ENCODE assay signal across 11 cellular contexts in the genomic region with DNA sequence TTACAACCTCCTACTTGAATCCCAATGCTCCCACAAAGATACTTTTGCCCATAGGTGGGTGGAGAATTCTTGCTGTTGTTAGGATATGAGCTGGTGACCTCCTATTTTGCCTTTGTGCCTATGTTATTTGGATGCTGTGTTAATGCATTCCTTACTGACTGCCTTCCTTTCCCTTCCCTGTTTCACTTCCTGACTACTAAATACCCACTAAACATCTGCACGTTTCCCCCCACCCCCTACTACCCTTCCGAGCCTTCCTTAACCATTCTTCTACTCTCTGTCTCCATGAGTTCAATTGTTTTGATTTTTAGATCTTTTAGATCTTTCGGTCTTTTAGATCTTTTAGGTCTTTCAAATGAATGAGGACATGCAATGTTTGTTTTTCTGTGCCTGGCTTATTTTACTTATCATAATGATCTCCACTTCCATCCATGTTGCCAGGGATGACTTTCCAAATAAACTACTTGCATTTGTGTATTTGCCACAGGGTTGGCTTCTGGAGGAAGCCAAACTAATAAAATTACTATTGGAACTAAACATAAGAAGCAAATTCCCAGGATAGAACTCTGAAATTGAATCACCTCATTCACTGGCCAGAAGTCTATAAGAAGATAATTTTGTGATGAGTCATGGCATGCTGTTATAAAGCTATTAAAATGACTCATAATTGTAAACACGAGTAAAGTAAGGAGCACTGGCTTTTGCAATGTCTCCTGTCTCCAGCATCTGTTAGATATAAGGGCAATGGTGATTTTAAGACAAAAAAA.
DNase-seq lines count a peak whose midpoint lies in the region; ATAC-seq, FAIRE-seq and TF ChIP-seq lines count a peak whose summit lies in the region.
"Had no signal": no experiment of that assay in that cellular context is flagged by ENCODE, and none has a peak within 500 bp of the region (broad histone marks: within the 10 kb centered on the region; RNA-seq: fewer than 3 reads in every experiment).

No MANE protein-coding gene starts in this region.

- H2AFZ ChIP-seq in mammary epithelial cell (ENCODE audit: low read depth, low read length), result peak overlapping the region; percentile 74

- TF ChIP-seq CTCF in mammary epithelial cell (conservative IDR thresholded peaks at IDR 0.05 in 1 of 2, IDR thresholded peaks at IDR 0.05 in 1 of 2; ENCODE audit: extremely low read depth in 1 of 2, insufficient read depth in 1 of 2, low read depth in 1 of 2, low read length in 2 of 2) (no peak), mucosa of descending colon (IDR thresholded peaks at IDR 0.05) (no peak), gastrocnemius medialis (IDR thresholded peaks at IDR 0.05 in 4 of 5, conservative IDR thresholded peaks at IDR 0.05 in 1 of 5) (no peak)

- intact Hi-C loops in mammary epithelial cell (cut with micrococcal nuclease) (no loop called here), mucosa of descending colon (cut with DNase I, micrococcal nuclease) (no loop called here), gastrocnemius medialis (cut with DNase I; ENCODE audit: low total_unique reads) (no loop called here)

- peak overlapping the region; percentile 69 for H3K4me2 ChIP-seq in mammary epithelial cell (ENCODE audit: insufficient read depth, low read depth, low read length)

- no peak for TF ChIP-seq POLR2A in gastrocnemius medialis (IDR thresholded peaks at IDR 0.05)

- peak; percentile 77 for DNase-seq in DMS53 treated with DMSO at 0.1 percent for 48 hours (lab: John Stamatoyannopoulos, UW; ENCODE audit: unreplicated experiment)
- DNase-seq in NCI-H2196 (lab: John Stamatoyannopoulos, UW; ENCODE audit: unreplicated experiment), result peak; percentile 57
- DNase-seq in mammary epithelial cell, result peak; percentile 66
- no peak for DNase-seq in mucosa of descending colon
- no peak for DNase-seq in gastrocnemius medialis
- no peak for DNase-seq in activated CD4-positive, alpha-beta T cell treated with anti-CD3 and anti-CD28 coated beads for 1 hour
- DNase-seq in small intestine, result no peak
- no peak for DNase-seq in frontal cortex (ENCODE audit: low spot score in 2 of 2)
- DNase-seq: activated B cell treated with CpG ODN at 0.5 μM for 24 hours, NCI-H1092 had no signal

- H3K27me3 ChIP-seq in mammary epithelial cell (ENCODE audit: insufficient read depth, low read length), result no peaks in the 10 kb centered on the region
- no peaks in the 10 kb centered on the region for H3K27me3 ChIP-seq in gastrocnemius medialis
- no peaks in the 10 kb centered on the region for H3K27me3 ChIP-seq in small intestine (ENCODE audit: control insufficient read depth in 2 of 2, insufficient read depth in 2 of 2, low read length in 2 of 2)
- H3K27me3 ChIP-seq: ascending aorta had no signal

- dilution Hi-C loops in mammary epithelial cell (cut with HindIII; ENCODE audit: low sequenced_read_pairs), result no loop called here

- H4K20me1 ChIP-seq in mammary epithelial cell (ENCODE audit: insufficient read depth, low read length), result no peaks in the 10 kb centered on the region

- peaks cover 17% of the 10 kb centered on the region for H3K4me1 ChIP-seq in mammary epithelial cell (ENCODE audit: insufficient read depth, low read length)
- H3K4me1 ChIP-seq in mucosa of descending colon (ENCODE audit: low read depth), result no peaks in the 10 kb centered on the region
- no peaks in the 10 kb centered on the region for H3K4me1 ChIP-seq in gastrocnemius medialis
- no peaks in the 10 kb centered on the region for H3K4me1 ChIP-seq in small intestine (ENCODE audit: control insufficient read depth in 2 of 2, insufficient read depth in 1 of 2, low read depth in 1 of 2, low read length in 1 of 2)
- H3K4me1 ChIP-seq: ascending aorta had no signal

- H3K9me3 ChIP-seq in mammary epithelial cell (replicated peaks; ENCODE audit: insufficient read depth, low read length) (no peaks in the 10 kb centered on the region), mucosa of descending colon (peaks cover 4% of the 10 kb centered on the region), gastrocnemius medialis (no peaks in the 10 kb centered on the region), small intestine (ENCODE audit: control insufficient read depth, low read depth) (no peaks in the 10 kb centered on the region)
- H3K9me3 ChIP-seq: ascending aorta had no signal

- peak overlapping the region; percentile 82 for H3K27ac ChIP-seq in mammary epithelial cell (ENCODE audit: insufficient read depth, low read depth, low read length)
- H3K27ac ChIP-seq in gastrocnemius medialis, result no peak overlapping the region
- no peak overlapping the region for H3K27ac ChIP-seq in small intestine (ENCODE audit: low read depth in 1 of 2, low read length in 1 of 2)
- H3K27ac ChIP-seq: ascending aorta had no signal

- H3K79me2 ChIP-seq in mammary epithelial cell (ENCODE audit: insufficient read depth, low read length), result no peaks in the 10 kb centered on the region

- ATAC-seq in mucosa of descending colon, result peak; percentile 17
- ATAC-seq in gastrocnemius medialis, result no peak

- BruUV-seq in mammary epithelial cell (replicated peaks; lab: Mats Ljungman, UMichigan), result no TSS peak

- WGBS in mammary epithelial cell (ENCODE audit: low coverage, missing lambda C conversion rate), result 47% methylated on average over 4 of the region's 4 CpGs
- WGBS in small intestine, 3 donors, result 42 to 53% (median 52%) methylated on average over 4 of the region's 4 CpGs

- H3K9ac ChIP-seq in mammary epithelial cell (ENCODE audit: insufficient read depth, low read length), result no peak overlapping the region

- FAIRE-seq in small intestine (lab: Jason Lieb, UNC), result no peak
- no peak for FAIRE-seq in frontal cortex (lab: Jason Lieb, UNC)

- H3K4me3 ChIP-seq in mammary epithelial cell (replicated peaks in 1 of 3; ENCODE audit: insufficient read depth in 1 of 3, low read depth in 2 of 3, low read length in 3 of 3) (peak overlapping the region in 1 of 3 experiments; percentile 5), mucosa of descending colon (no peak overlapping the region), gastrocnemius medialis (no peak overlapping the region), small intestine (ENCODE audit: low read depth in 1 of 2, low read length in 2 of 2) (no peak overlapping the region)
- H3K4me3 ChIP-seq: ascending aorta had no signal

- CTCF ChIA-PET in mammary epithelial cell (lab: Charles Lee; ENCODE audit: low non-redundant PET), result no interaction called here

- no peaks in the 10 kb centered on the region for H3K36me3 ChIP-seq in mammary epithelial cell (ENCODE audit: insufficient read depth, low read length)
- no peaks in the 10 kb centered on the region for H3K36me3 ChIP-seq in mucosa of descending colon (ENCODE audit: low read depth)
- no peaks in the 10 kb centered on the region for H3K36me3 ChIP-seq in gastrocnemius medialis
- H3K36me3 ChIP-seq in small intestine (ENCODE audit: control insufficient read depth in 2 of 2, insufficient read depth in 2 of 2, low read length in 2 of 2), result no peaks in the 10 kb centered on the region
- H3K36me3 ChIP-seq: ascending aorta had no signal

- in situ Hi-C loops in mammary epithelial cell (cut with MboI; ENCODE audit: low sequenced_read_pairs in 2 of 2) (no loop called here), gastrocnemius medialis (cut with MboI; ENCODE audit: low sequenced_read_pairs in 4 of 4) (no loop called here)

Comparison
In these comparisons a context has a peak if more than half of its experiments do, and no peak if none do; other contexts are left out.
1. DNase-seq: peak in DMS53 treated with DMSO at 0.1 percent for 48 hours (single experiment), NCI-H2196 (single experiment) and mammary epithelial cell (single experiment); none in mucosa of descending colon (0 of 3), gastrocnemius medialis (0 of 2), activated CD4-positive, alpha-beta T cell treated with anti-CD3 and anti-CD28 coated beads for 1 hour (single experiment), small intestine (single experiment) and frontal cortex (0 of 2).